In genomic region chr12:27015730-27016076, GRCh38 we compare ENCODE assay signal across 2 cellular contexts.
TF ChIP-seq lines count a peak whose summit lies in the region.

No MANE protein-coding gene starts in this region.

TF ChIP-seq in A549, 52 proteins besides CTCF, POLR2A, EP300 and RAD21 (continued from another document):
- no peak for TF ChIP-seq HES2 (IDR thresholded peaks at IDR 0.05)
- TF ChIP-seq EHMT2 (IDR thresholded peaks at IDR 0.05; ENCODE audit: low read depth), result no peak
- TF ChIP-seq GATA3 (IDR thresholded peaks at IDR 0.05; ENCODE audit: borderline replicate concordance), result no peak
TF ChIP-seq in A549: peak in this region for 1.

TF ChIP-seq in GM12878, 131 proteins besides CTCF, POLR2A, EP300 and RAD21 (continued from another document):
- TF ChIP-seq SMC3 (IDR thresholded peaks at IDR 0.05; ENCODE audit: borderline replicate concordance, low read length) (peak; percentile 35; the same call in 1 of the 2 replicates), MXI1 (IDR thresholded peaks at IDR 0.05; ENCODE audit: low read depth, low read length) (0 out of 2 replicates have a peak, but pooled peaks have one; percentile 16), CBFB (IDR thresholded peaks at IDR 0.05; ENCODE audit: low read depth) (no peak), CEBPZ (IDR thresholded peaks at IDR 0.05; ENCODE audit: low read depth, low read length) (no peak), TARDBP (IDR thresholded peaks at IDR 0.05; ENCODE audit: borderline replicate concordance) (no peak), RBBP5 (conservative IDR thresholded peaks at IDR 0.05) (no peak), YY1 (IDR thresholded peaks at IDR 0.05; ENCODE audit: low read depth, low read length) (no peak), MTA2 (IDR thresholded peaks at IDR 0.05; ENCODE audit: low read depth) (no peak), CREB1 (IDR thresholded peaks at IDR 0.05; ENCODE audit: low read depth) (no peak), NR2C1 (IDR thresholded peaks at IDR 0.05) (no peak), BCL11A (IDR thresholded peaks at IDR 0.05; ENCODE audit: low read depth, low read length) (no peak), NR2C2 (IDR thresholded peaks at IDR 0.05; ENCODE audit: borderline replicate concordance, control insufficient read depth, insufficient read length, low read depth) (no peak), CBX3 (IDR thresholded peaks at IDR 0.05; ENCODE audit: borderline replicate concordance, low read depth) (no peak), RUNX3 (IDR thresholded peaks at IDR 0.05; ENCODE audit: low read length) (peak; percentile 29; the same call in 1 of the 2 replicates), SKIL (IDR thresholded peaks at IDR 0.05; ENCODE audit: low read depth, poor library complexity, severe bottlenecking) (no peak), NFYA (IDR thresholded peaks at IDR 0.05; ENCODE audit: borderline replicate concordance, low read depth, low read length) (no peak), IKZF2 (IDR thresholded peaks at IDR 0.05) (no peak), RAD51 (IDR thresholded peaks at IDR 0.05) (no peak), EZH2 (IDR thresholded peaks at IDR 0.05; ENCODE audit: borderline replicate concordance, control insufficient read depth, low read depth, low read length) (no peak), ZZZ3 (IDR thresholded peaks at IDR 0.05; ENCODE audit: control insufficient read depth, insufficient read length, low read depth) (no peak), MAX (IDR thresholded peaks at IDR 0.05; ENCODE audit: low read depth, low read length) (no peak), FOXK2 (IDR thresholded peaks at IDR 0.05) (no peak)
